In the genomic region with DNA sequence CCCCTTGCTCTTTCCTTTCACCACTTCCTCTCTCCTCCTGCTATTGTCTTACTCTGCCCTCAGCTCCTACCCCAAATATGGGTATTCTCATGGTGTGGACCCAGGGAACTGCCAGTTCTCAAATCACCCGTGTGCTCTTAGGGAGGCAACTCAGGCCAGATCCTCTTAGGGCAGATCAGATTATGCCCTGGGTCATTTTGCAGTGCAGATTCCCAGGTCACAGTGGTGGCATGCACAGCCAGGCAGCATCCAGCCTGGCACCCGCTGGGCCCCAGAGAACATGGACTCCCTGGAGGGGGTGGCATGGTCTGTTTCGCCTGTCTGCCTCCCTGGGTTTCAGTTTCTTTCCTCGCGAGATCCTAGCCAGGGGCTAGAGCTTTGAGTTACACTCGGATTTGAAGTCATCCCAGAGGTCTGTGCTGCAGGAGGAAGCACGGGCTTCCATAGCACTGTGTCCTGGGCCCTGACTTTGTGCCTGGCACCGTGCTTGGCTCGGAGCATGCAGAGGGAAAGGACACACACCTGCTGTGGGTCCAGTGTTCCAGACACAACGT, we compare ENCODE assay signal across 20 cellular contexts.
"Had no signal": no experiment of that assay in that cellular context is flagged by ENCODE, and none has a peak within 500 bp of the region (broad histone marks: within the 10 kb centered on the region; RNA-seq: fewer than 3 reads in every experiment).

No MANE protein-coding gene starts in this region.

- DNase-seq: activated CD4-positive, alpha-beta T cell treated with anti-CD3 and anti-CD28 coated beads for 36 hours; activated CD4-positive, alpha-beta T cell treated with anti-CD3 and anti-CD28 coated beads, Interleukin-2, amount 50 U/mL, for 48 hours; activated gamma-delta T cell treated with Interleukin-2 at 50 U/mL for 16 hours; effector memory CD4-positive, alpha-beta T cell; foreskin fibroblast; glutamatergic neuron; kidney; left lung; mucosa of descending colon; naive B cell; ovary; sigmoid colon; stimulated activated CD4-positive, alpha-beta T cell treated with anti-CD3 and anti-CD28 coated beads, Interleukin-4, amount 100 ng/mL, for 4 hours; stimulated activated naive CD4-positive, alpha-beta T cell; thyroid gland; WERI-Rb-1 had no signal

- ATAC-seq: activated CD4-positive, alpha-beta T cell treated with anti-CD3 and anti-CD28 coated beads for 36 hours; activated naive CD4-positive, alpha-beta T cell treated with anti-CD3 and anti-CD28 coated beads, Interleukin-2, amount 50 U/mL, for 72 hours; left lung; mucosa of descending colon had no signal

- H3K27ac Mint-ChIP-seq: activated CD4-positive, alpha-beta T cell treated with anti-CD3 and anti-CD28 coated beads for 36 hours; activated naive CD4-positive, alpha-beta T cell treated with anti-CD3 and anti-CD28 coated beads, Interleukin-2, amount 50 U/mL, for 72 hours; naive B cell had no signal

- H3K4me1 Mint-ChIP-seq: activated CD4-positive, alpha-beta T cell treated with anti-CD3 and anti-CD28 coated beads for 36 hours; naive B cell had no signal

- H3K9ac ChIP-seq: neural progenitor cell had no signal

- H3K4me2 ChIP-seq: neural progenitor cell had no signal

- H3K27ac ChIP-seq: adrenal gland, breast epithelium, left lung, neural progenitor cell, ovary, sigmoid colon, thyroid gland, WERI-Rb-1 had no signal

- H3K27me3 Mint-ChIP-seq: activated CD4-positive, alpha-beta T cell treated with anti-CD3 and anti-CD28 coated beads for 36 hours had no signal

- H3K36me3 Mint-ChIP-seq: activated naive CD4-positive, alpha-beta T cell treated with anti-CD3 and anti-CD28 coated beads, Interleukin-2, amount 50 U/mL, for 72 hours; naive B cell; neural progenitor cell had no signal

- H3K4me3 ChIP-seq: adrenal gland, breast epithelium, left lung, mucosa of descending colon, neural progenitor cell, ovary, sigmoid colon, thyroid gland had no signal

- H3K36me3 ChIP-seq: breast epithelium, left lung, neural progenitor cell, ovary, WERI-Rb-1 had no signal

- H3K4me3 Mint-ChIP-seq: activated CD4-positive, alpha-beta T cell treated with anti-CD3 and anti-CD28 coated beads for 36 hours; naive B cell had no signal

- H3K4me1 ChIP-seq: adrenal gland, breast epithelium, left lung had no signal

- H3K9me3 ChIP-seq: adrenal gland, breast epithelium, left lung, mucosa of descending colon, ovary, sigmoid colon, thyroid gland had no signal

- H3K9me3 Mint-ChIP-seq: activated naive CD4-positive, alpha-beta T cell treated with anti-CD3 and anti-CD28 coated beads, Interleukin-2, amount 50 U/mL, for 72 hours; neural progenitor cell had no signal

- H3K27me3 ChIP-seq: adrenal gland, breast epithelium, left lung, neural progenitor cell, ovary, sigmoid colon, thyroid gland had no signal
